9 cellular contexts compared by ENCODE assay signal in the genomic region with DNA sequence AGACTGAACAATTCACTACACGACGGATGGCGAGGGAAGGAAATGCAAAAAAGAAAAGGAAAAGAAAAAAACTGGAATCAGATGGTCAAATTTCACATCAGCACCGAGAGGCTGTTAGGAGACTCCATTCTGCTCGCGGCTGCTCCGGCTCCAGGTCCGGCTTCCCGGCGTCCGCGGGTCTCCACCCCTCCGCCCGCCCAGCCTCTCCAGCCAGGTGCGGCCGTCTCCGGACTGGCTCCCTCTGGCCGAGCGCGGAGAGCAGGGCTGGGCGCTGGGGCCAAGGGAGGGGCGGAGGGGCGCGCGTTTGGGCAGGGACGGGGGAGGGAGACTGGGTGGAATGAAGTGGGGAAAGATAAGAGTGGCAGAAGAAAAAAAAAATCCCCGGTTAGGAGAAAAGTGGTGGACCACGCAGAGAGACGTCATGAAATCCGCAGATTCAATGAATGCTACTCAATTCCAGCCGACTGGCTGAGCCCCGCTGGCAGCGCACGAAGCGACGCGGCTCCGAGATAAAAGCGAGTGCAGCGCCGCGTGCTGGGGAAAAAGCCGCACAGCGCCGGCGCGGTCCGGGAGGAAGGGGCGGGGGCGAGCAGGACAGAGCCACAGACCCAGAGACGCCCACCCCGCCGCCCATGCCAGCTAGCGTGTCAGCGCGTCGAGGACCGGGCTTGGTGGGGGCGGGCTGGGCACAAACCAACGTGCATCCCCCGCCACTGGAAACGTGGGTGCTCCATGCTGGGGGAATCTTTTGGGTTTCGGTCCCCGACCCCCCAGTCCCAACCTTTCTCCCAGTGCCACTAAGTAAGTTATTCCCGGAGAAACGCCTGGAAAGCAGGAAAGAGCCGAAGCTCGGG. TPM values are rescaled to one million over a fixed set of nuclear protein-coding genes. Genes with fewer than 3 reads are reported as not detected.
A peak's percentile ranks its signal among the peaks of the same experiment; 100 is the strongest.
DNase-seq lines count a peak whose midpoint lies in the region; ATAC-seq and TF ChIP-seq lines count a peak whose summit lies in the region.
"Had no signal": no experiment of that assay in that cellular context is flagged by ENCODE, and none has a peak within 500 bp of the region (broad histone marks: within the 10 kb centered on the region; RNA-seq: fewer than 3 reads in every experiment).

A gene with protein sequence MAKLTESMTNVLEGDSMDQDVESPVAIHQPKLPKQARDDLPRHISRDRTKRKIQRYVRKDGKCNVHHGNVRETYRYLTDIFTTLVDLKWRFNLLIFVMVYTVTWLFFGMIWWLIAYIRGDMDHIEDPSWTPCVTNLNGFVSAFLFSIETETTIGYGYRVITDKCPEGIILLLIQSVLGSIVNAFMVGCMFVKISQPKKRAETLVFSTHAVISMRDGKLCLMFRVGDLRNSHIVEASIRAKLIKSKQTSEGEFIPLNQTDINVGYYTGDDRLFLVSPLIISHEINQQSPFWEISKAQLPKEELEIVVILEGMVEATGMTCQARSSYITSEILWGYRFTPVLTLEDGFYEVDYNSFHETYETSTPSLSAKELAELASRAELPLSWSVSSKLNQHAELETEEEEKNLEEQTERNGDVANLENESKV (minus strand): TSS at position 517 of the 854 bp plus-strand sequence. CDS start 75,775 bp downstream, outside the sequence.

- peak within 1 kb of the TSS; percentile 85 for H3K9ac ChIP-seq in neuronal stem cell (ENCODE audit: low read depth, low read length, poor library complexity)

- peak within 1 kb of the TSS; percentile 80 for H3K23ac ChIP-seq in neuronal stem cell (ENCODE audit: low read depth, low read length, poor library complexity)

- H3K4me3 ChIP-seq in neuronal stem cell (ENCODE audit: low read length in 2 of 2): peak within 1 kb of the TSS; percentile 43 to 84

- no peak within 1 kb of the TSS for H2BK5ac ChIP-seq in neuronal stem cell (ENCODE audit: low read length)

- H4K91ac ChIP-seq in neuronal stem cell (ENCODE audit: low read depth, low read length, poor library complexity): no peak within 1 kb of the TSS

- H4K8ac ChIP-seq in neuronal stem cell (ENCODE audit: low read depth, low read length): no peak within 1 kb of the TSS

- H3K18ac ChIP-seq in neuronal stem cell (ENCODE audit: low read length): peak within 1 kb of the TSS; percentile 89

- H2BK120ac ChIP-seq in neuronal stem cell (ENCODE audit: low read depth, low read length): no peak within 1 kb of the TSS

- DNase-seq in AG09319 (ENCODE audit: extremely low read depth, low read depth): no peak
- DNase-seq in HK-2 (ENCODE audit: unreplicated experiment): peak; percentile 41
- peak; percentile 72 to 85 for DNase-seq in SHP77 (lab: John Stamatoyannopoulos, UW)
- peak; percentile 57 for DNase-seq in fibroblast of peridontal ligament (ENCODE audit: extremely low read depth)
- peak; percentile 77 for DNase-seq in neuronal stem cell (ENCODE audit: low spot score)
- DNase-seq in GDM1 (lab: John Stamatoyannopoulos, UW): no peak
- DNase-seq in MV-4-11 (lab: John Stamatoyannopoulos, UW): no peak

- no CpG with 5 or more reads among the region's 68 CpGs for WGBS in neuronal stem cell (ENCODE audit: extremely low coverage in 2 of 2, insufficient read length in 2 of 2, insufficient replicate concordance in 1 of 2), 2 donors

- no peak within 1 kb of the TSS for H3K27ac ChIP-seq in neuronal stem cell (replicated peaks; ENCODE audit: low read length)

- no peaks in the 10 kb centered on the region for H3K9me3 ChIP-seq in neuronal stem cell (replicated peaks in 1 of 2; ENCODE audit: control insufficient read depth in 2 of 2, insufficient read depth in 1 of 2, low read depth in 1 of 2, low read length in 2 of 2)

- H2BK15ac ChIP-seq in neuronal stem cell (ENCODE audit: low read length): no peak within 1 kb of the TSS

- no peak within 1 kb of the TSS for H2BK12ac ChIP-seq in neuronal stem cell (ENCODE audit: low read length)

- no peak for ATAC-seq in GM21529 (IDR thresholded peaks at IDR 0.05; ENCODE audit: unreplicated experiment)
- ATAC-seq: HCT116 had no signal

- H2AK5ac ChIP-seq in neuronal stem cell (ENCODE audit: low read depth, low read length): no peak within 1 kb of the TSS

- H3K14ac ChIP-seq in neuronal stem cell (ENCODE audit: low read length): peak within 1 kb of the TSS; percentile 90

- H3K4me2 ChIP-seq in neuronal stem cell (ENCODE audit: insufficient read depth, low read length, poor library complexity, severe bottlenecking): peak within 1 kb of the TSS; percentile 100

- H3K4me1 ChIP-seq in neuronal stem cell (ENCODE audit: control insufficient read depth in 2 of 2, insufficient read depth in 1 of 2, low read depth in 1 of 2, low read length in 2 of 2): peaks cover 5 to 11% of the 10 kb centered on the region in 2 donors

- peak within 1 kb of the TSS; percentile 94 for H2AFZ ChIP-seq in neuronal stem cell (ENCODE audit: low read length)

- no peaks in the 10 kb centered on the region for H3K36me3 ChIP-seq in neuronal stem cell (replicated peaks in 1 of 2; ENCODE audit: control insufficient read depth in 2 of 2, insufficient read depth in 2 of 2, low read length in 2 of 2)

- no peaks in the 10 kb centered on the region for H3K79me1 ChIP-seq in neuronal stem cell (ENCODE audit: low read depth, low read length)

- TF ChIP-seq CTCF in AG09319 (IDR thresholded peaks at IDR 0.05; ENCODE audit: low read depth, low read length): peak; percentile 72

- peaks cover 9 to 41% (median 17%) of the 10 kb centered on the region in 3 experiments for H3K27me3 ChIP-seq in neuronal stem cell (ENCODE audit: control insufficient read depth in 3 of 3, insufficient read depth in 3 of 3, low read depth in 1 of 3, low read length in 3 of 3)

- H3K4ac ChIP-seq in neuronal stem cell (ENCODE audit: low read length): no peak within 1 kb of the TSS

RNA-seq across cellular contexts. Expression of the gene that starts here (rescaled TPM):
- under 0.01 TPM for polyA plus RNA-seq in neuronal stem cell (2013, experiment 1 of 2)
- polyA plus RNA-seq in neuronal stem cell (2013, experiment 2 of 2): 0.01 TPM

Comparison
In these comparisons a context has a peak if more than half of its experiments do, and no peak if none do; other contexts are left out.
1. DNase-seq: peak in HK-2 (single experiment), SHP77 (2 of 2), fibroblast of peridontal ligament (single experiment) and neuronal stem cell (single experiment); none in AG09319 (single experiment), GDM1 (single experiment) and MV-4-11 (single experiment).